Comparison of ENCODE assay signal across 1 cellular context in the genomic region with DNA sequence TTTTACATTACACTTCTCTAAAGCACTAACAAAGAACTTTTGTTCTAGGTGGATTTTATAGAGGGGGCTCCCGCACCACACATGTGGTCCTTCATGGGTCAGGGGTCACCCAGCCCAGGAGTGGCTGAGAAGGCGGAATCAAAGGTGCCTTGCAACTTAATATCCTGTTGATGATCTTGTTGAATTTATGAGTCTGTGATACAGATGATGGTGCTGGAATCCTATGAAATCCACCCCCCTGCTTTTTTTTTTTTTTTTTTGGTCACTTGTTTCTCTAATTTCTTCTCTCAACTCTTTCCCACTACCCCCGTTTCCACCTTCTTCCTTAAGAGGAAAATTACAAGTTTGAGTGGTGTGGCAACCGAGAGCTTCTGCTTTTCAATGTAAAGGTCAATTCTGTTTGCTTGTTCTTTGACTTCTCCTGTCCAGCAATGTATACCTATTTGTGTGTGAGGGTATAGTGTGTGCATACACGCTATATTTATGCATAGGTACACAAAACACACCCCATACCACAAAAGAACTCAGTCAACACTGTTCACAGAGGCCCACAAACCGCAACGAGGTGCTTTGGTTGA.
TF ChIP-seq lines count a peak whose summit lies in the region.

No MANE protein-coding gene starts in this region.

TF ChIP-seq in HepG2, 621 proteins besides CTCF, POLR2A, EP300 and RAD21:
- TF ChIP-seq ZNF615 (CRISPR knock-in tag; IDR thresholded peaks at IDR 0.05; ENCODE audit: borderline replicate concordance), result no peak
- TF ChIP-seq ZNF747 (CRISPR knock-in tag; IDR thresholded peaks at IDR 0.05; ENCODE audit: borderline replicate concordance), result no peak
- TF ChIP-seq ZNF234 (CRISPR knock-in tag; conservative IDR thresholded peaks at IDR 0.05), result no peak
- no peak for TF ChIP-seq ZNF766 (CRISPR knock-in tag; IDR thresholded peaks at IDR 0.05; ENCODE audit: borderline replicate concordance)
- TF ChIP-seq, protein P1, sequence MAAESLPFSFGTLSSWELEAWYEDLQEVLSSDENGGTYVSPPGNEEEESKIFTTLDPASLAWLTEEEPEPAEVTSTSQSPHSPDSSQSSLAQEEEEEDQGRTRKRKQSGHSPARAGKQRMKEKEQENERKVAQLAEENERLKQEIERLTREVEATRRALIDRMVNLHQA (CRISPR knock-in tag; IDR thresholded peaks at IDR 0.05), result no peak
- TF ChIP-seq ZNF839 (CRISPR knock-in tag; IDR thresholded peaks at IDR 0.05; ENCODE audit: borderline replicate concordance), result no peak
- peak; percentile 91 for TF ChIP-seq BCL6 (CRISPR knock-in tag; IDR thresholded peaks at IDR 0.05)
- no peak for TF ChIP-seq FOXP1 (IDR thresholded peaks at IDR 0.05)
- peak; percentile 27; the same call in 1 of the 2 replicates for TF ChIP-seq FOXP1 (CRISPR knock-in tag; IDR thresholded peaks at IDR 0.05)
- no peak for TF ChIP-seq JARID2 (CRISPR knock-in tag; IDR thresholded peaks at IDR 0.05; ENCODE audit: insufficient replicate concordance)
- no peak for TF ChIP-seq RCOR2 (CRISPR knock-in tag; IDR thresholded peaks at IDR 0.05)
- no peak for TF ChIP-seq GATAD1 (CRISPR knock-in tag; IDR thresholded peaks at IDR 0.05)
- TF ChIP-seq, protein P2, sequence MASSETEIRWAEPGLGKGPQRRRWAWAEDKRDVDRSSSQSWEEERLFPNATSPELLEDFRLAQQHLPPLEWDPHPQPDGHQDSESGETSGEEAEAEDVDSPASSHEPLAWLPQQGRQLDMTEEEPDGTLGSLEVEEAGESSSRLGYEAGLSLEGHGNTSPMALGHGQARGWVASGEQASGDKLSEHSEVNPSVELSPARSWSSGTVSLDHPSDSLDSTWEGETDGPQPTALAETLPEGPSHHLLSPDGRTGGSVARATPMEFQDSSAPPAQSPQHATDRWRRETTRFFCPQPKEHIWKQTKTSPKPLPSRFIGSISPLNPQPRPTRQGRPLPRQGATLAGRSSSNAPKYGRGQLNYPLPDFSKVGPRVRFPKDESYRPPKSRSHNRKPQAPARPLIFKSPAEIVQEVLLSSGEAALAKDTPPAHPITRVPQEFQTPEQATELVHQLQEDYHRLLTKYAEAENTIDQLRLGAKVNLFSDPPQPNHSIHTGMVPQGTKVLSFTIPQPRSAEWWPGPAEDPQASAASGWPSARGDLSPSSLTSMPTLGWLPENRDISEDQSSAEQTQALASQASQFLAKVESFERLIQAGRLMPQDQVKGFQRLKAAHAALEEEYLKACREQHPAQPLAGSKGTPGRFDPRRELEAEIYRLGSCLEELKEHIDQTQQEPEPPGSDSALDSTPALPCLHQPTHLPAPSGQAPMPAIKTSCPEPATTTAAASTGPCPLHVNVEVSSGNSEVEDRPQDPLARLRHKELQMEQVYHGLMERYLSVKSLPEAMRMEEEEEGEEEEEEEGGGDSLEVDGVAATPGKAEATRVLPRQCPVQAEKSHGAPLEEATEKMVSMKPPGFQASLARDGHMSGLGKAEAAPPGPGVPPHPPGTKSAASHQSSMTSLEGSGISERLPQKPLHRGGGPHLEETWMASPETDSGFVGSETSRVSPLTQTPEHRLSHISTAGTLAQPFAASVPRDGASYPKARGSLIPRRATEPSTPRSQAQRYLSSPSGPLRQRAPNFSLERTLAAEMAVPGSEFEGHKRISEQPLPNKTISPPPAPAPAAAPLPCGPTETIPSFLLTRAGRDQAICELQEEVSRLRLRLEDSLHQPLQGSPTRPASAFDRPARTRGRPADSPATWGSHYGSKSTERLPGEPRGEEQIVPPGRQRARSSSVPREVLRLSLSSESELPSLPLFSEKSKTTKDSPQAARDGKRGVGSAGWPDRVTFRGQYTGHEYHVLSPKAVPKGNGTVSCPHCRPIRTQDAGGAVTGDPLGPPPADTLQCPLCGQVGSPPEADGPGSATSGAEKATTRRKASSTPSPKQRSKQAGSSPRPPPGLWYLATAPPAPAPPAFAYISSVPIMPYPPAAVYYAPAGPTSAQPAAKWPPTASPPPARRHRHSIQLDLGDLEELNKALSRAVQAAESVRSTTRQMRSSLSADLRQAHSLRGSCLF (CRISPR knock-in tag; IDR thresholded peaks at IDR 0.05; ENCODE audit: borderline replicate concordance), result no peak
- peak; percentile 53 for TF ChIP-seq NR2F6 (IDR thresholded peaks at IDR 0.05)
- TF ChIP-seq NR2F6 (CRISPR knock-in tag; IDR thresholded peaks at IDR 0.05), result no peak
- TF ChIP-seq FOXA1 (IDR thresholded peaks at IDR 0.05), result no peak
- TF ChIP-seq FOXA1 (CRISPR knock-in tag; IDR thresholded peaks at IDR 0.05), result peak; percentile 56
- no peak for TF ChIP-seq CREB1 (IDR thresholded peaks at IDR 0.05)
- TF ChIP-seq CREB1 (CRISPR knock-in tag; IDR thresholded peaks at IDR 0.05), result no peak
- no peak for TF ChIP-seq SMARCE1 (IDR thresholded peaks at IDR 0.05; ENCODE audit: borderline replicate concordance)
- no peak for TF ChIP-seq CC2D1A (CRISPR knock-in tag; IDR thresholded peaks at IDR 0.05)
- TF ChIP-seq ZNF501 (CRISPR knock-in tag; IDR thresholded peaks at IDR 0.05), result no peak
- no peak for TF ChIP-seq SMAD9 (CRISPR knock-in tag; IDR thresholded peaks at IDR 0.05)
- TF ChIP-seq ZBTB8A (CRISPR knock-in tag; IDR thresholded peaks at IDR 0.05; ENCODE audit: borderline replicate concordance, low read depth), result no peak
- no peak for TF ChIP-seq ADNP (CRISPR knock-in tag; IDR thresholded peaks at IDR 0.05)
- TF ChIP-seq, protein P3, sequence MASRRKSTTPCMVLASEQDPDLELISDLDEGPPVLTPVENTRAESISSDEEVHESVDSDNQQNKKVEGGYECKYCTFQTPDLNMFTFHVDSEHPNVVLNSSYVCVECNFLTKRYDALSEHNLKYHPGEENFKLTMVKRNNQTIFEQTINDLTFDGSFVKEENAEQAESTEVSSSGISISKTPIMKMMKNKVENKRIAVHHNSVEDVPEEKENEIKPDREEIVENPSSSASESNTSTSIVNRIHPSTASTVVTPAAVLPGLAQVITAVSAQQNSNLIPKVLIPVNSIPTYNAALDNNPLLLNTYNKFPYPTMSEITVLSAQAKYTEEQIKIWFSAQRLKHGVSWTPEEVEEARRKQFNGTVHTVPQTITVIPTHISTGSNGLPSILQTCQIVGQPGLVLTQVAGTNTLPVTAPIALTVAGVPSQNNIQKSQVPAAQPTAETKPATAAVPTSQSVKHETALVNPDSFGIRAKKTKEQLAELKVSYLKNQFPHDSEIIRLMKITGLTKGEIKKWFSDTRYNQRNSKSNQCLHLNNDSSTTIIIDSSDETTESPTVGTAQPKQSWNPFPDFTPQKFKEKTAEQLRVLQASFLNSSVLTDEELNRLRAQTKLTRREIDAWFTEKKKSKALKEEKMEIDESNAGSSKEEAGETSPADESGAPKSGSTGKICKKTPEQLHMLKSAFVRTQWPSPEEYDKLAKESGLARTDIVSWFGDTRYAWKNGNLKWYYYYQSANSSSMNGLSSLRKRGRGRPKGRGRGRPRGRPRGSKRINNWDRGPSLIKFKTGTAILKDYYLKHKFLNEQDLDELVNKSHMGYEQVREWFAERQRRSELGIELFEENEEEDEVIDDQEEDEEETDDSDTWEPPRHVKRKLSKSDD (CRISPR knock-in tag; IDR thresholded peaks at IDR 0.05; ENCODE audit: low read depth), result no peak
- TF ChIP-seq, protein P4, sequence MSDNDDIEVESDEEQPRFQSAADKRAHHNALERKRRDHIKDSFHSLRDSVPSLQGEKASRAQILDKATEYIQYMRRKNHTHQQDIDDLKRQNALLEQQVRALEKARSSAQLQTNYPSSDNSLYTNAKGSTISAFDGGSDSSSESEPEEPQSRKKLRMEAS (IDR thresholded peaks at IDR 0.05), result no peak
- no peak for TF ChIP-seq ZNF567 (CRISPR knock-in tag; IDR thresholded peaks at IDR 0.05; ENCODE audit: borderline replicate concordance)
- TF ChIP-seq, protein P5, sequence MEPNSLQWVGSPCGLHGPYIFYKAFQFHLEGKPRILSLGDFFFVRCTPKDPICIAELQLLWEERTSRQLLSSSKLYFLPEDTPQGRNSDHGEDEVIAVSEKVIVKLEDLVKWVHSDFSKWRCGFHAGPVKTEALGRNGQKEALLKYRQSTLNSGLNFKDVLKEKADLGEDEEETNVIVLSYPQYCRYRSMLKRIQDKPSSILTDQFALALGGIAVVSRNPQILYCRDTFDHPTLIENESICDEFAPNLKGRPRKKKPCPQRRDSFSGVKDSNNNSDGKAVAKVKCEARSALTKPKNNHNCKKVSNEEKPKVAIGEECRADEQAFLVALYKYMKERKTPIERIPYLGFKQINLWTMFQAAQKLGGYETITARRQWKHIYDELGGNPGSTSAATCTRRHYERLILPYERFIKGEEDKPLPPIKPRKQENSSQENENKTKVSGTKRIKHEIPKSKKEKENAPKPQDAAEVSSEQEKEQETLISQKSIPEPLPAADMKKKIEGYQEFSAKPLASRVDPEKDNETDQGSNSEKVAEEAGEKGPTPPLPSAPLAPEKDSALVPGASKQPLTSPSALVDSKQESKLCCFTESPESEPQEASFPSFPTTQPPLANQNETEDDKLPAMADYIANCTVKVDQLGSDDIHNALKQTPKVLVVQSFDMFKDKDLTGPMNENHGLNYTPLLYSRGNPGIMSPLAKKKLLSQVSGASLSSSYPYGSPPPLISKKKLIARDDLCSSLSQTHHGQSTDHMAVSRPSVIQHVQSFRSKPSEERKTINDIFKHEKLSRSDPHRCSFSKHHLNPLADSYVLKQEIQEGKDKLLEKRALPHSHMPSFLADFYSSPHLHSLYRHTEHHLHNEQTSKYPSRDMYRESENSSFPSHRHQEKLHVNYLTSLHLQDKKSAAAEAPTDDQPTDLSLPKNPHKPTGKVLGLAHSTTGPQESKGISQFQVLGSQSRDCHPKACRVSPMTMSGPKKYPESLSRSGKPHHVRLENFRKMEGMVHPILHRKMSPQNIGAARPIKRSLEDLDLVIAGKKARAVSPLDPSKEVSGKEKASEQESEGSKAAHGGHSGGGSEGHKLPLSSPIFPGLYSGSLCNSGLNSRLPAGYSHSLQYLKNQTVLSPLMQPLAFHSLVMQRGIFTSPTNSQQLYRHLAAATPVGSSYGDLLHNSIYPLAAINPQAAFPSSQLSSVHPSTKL (CRISPR knock-in tag; IDR thresholded peaks at IDR 0.05), result 0 out of 2 replicates have a peak, but pooled peaks have one; percentile 15
- TF ChIP-seq ZC3H13 (CRISPR knock-in tag; IDR thresholded peaks at IDR 0.05), result no peak
- TF ChIP-seq ZBTB7A (CRISPR knock-in tag; IDR thresholded peaks at IDR 0.05), result no peak
